Comparison of ENCODE assay signal across 9 cellular contexts in genomic region chr6:108114861-108115597, GRCh38. TPM values are rescaled to one million over a fixed set of nuclear protein-coding genes. Genes with fewer than 3 reads are reported as not detected.
DNase-seq lines count a peak whose midpoint lies in the region; ATAC-seq and TF ChIP-seq lines count a peak whose summit lies in the region.
"Had no signal": no experiment of that assay in that cellular context is flagged by ENCODE, and none has a peak within 500 bp of the region (broad histone marks: within the 10 kb centered on the region; RNA-seq: fewer than 3 reads in every experiment).

No MANE protein-coding gene starts in this region.

- no peak for TF ChIP-seq CTCF in foreskin fibroblast (IDR thresholded peaks at IDR 0.05; ENCODE audit: low read depth, low read length)

- no peak overlapping the region for H2BK12ac ChIP-seq in neuronal stem cell (ENCODE audit: low read length)

- no peaks in the 10 kb centered on the region for H3K9me3 ChIP-seq in neuronal stem cell (replicated peaks in 1 of 2; ENCODE audit: control insufficient read depth in 2 of 2, insufficient read depth in 1 of 2, low read depth in 1 of 2, low read length in 2 of 2)

- H3K36me3 ChIP-seq in neuronal stem cell (replicated peaks in 1 of 2; ENCODE audit: control insufficient read depth in 2 of 2, insufficient read depth in 2 of 2, low read length in 2 of 2): no peaks in the 10 kb centered on the region

- H2BK120ac ChIP-seq in neuronal stem cell (ENCODE audit: low read depth, low read length): no peak overlapping the region

- peaks cover 19 to 25% of the 10 kb centered on the region in 2 donors for H3K4me1 ChIP-seq in neuronal stem cell (ENCODE audit: control insufficient read depth in 2 of 2, insufficient read depth in 1 of 2, low read depth in 1 of 2, low read length in 2 of 2)

- no peak overlapping the region for H3K4ac ChIP-seq in neuronal stem cell (ENCODE audit: low read length)

- H3K9ac ChIP-seq in neuronal stem cell (ENCODE audit: low read depth, low read length, poor library complexity): no peak overlapping the region

- DNase-seq in CD1c-positive myeloid dendritic cell (ENCODE audit: extremely low spot score) (peak; percentile 91), M059J (ENCODE audit: low read depth) (peak; percentile 79), foreskin fibroblast (peak; percentile 47 to 67), neuronal stem cell (ENCODE audit: low spot score) (peak; percentile 65), NCI-H2171 treated with DMSO at 0.1 percent for 48 hours (lab: John Stamatoyannopoulos, UW) (no peak)
- DNase-seq in activated CD8-positive, alpha-beta memory T cell treated with anti-CD3 and anti-CD28 coated beads, Interleukin-2, amount 50 U/mL, for 4 hours: peak; percentile 19
- DNase-seq in activated effector memory CD4-positive, alpha-beta T cell treated with Interleukin-2 at 50 U/mL for 16 hours: no peak

- H3K4me2 ChIP-seq in neuronal stem cell (ENCODE audit: insufficient read depth, low read length, poor library complexity, severe bottlenecking): peak overlapping the region; percentile 72

- H4K91ac ChIP-seq in neuronal stem cell (ENCODE audit: low read depth, low read length, poor library complexity): no peak overlapping the region

- no peaks in the 10 kb centered on the region for H3K79me1 ChIP-seq in neuronal stem cell (ENCODE audit: low read depth, low read length)

- H2AFZ ChIP-seq in neuronal stem cell (ENCODE audit: low read length): peak overlapping the region; percentile 80

- no peak for ATAC-seq in GM18861 (IDR thresholded peaks at IDR 0.05; ENCODE audit: unreplicated experiment)

- H3K23ac ChIP-seq in neuronal stem cell (ENCODE audit: low read depth, low read length, poor library complexity): no peak overlapping the region

- H2AK5ac ChIP-seq in neuronal stem cell (ENCODE audit: low read depth, low read length): no peak overlapping the region

- H2BK15ac ChIP-seq in neuronal stem cell (ENCODE audit: low read length): no peak overlapping the region

- H3K27me3 ChIP-seq in neuronal stem cell (ENCODE audit: control insufficient read depth in 3 of 3, insufficient read depth in 3 of 3, low read depth in 1 of 3, low read length in 3 of 3): peaks cover 27 to 93% (median 76%) of the 10 kb centered on the region in 3 experiments

- WGBS in neuronal stem cell (ENCODE audit: extremely low coverage in 2 of 2, insufficient read length in 2 of 2, insufficient replicate concordance in 1 of 2), 2 donors: no CpG with 5 or more reads among the region's 49 CpGs

- H3K4me3 ChIP-seq in foreskin fibroblast (ENCODE audit: low read depth in 1 of 2, low read length in 2 of 2) (peak overlapping the region; percentile 26 to 46), neuronal stem cell (ENCODE audit: low read length in 2 of 2) (peak overlapping the region; percentile 28 to 61)

- H4K8ac ChIP-seq in neuronal stem cell (ENCODE audit: low read depth, low read length): no peak overlapping the region

- no peak overlapping the region for H3K27ac ChIP-seq in neuronal stem cell (replicated peaks; ENCODE audit: low read length)
- H3K27ac ChIP-seq: epithelial cell of prostate had no signal

- H3K14ac ChIP-seq in neuronal stem cell (ENCODE audit: low read length): no peak overlapping the region

- peak overlapping the region; percentile 23 for H3K18ac ChIP-seq in neuronal stem cell (ENCODE audit: low read length)

- H2BK5ac ChIP-seq in neuronal stem cell (ENCODE audit: low read length): no peak overlapping the region

RNA-seq across cellular contexts. Expression of gene OSTM1, which starts 40.5 kb away (rescaled TPM):
- 64.2 and 78.8 TPM in 2 replicates for total RNA-seq in M059J (2014; rRNA removed; shearing (Covaris generic))
- polyA plus RNA-seq in neuronal stem cell (2013, experiment 1 of 2): 16.5 TPM
- polyA plus RNA-seq in neuronal stem cell (2013, experiment 2 of 2): 17.3 TPM

RNA-seq across cellular contexts. Expression of gene NR2E1, which starts 50.8 kb away (rescaled TPM):
- total RNA-seq in M059J (2014; rRNA removed; shearing (Covaris generic)): 0.37 and 1.2 TPM in 2 replicates
- polyA plus RNA-seq in neuronal stem cell (2013, experiment 1 of 2): 0.45 TPM
- 0.42 TPM for polyA plus RNA-seq in neuronal stem cell (2013, experiment 2 of 2)

Comparison
In these comparisons a context has a peak if more than half of its experiments do, and no peak if none do; other contexts are left out.
1. DNase-seq: peak in CD1c-positive myeloid dendritic cell (single experiment), M059J (single experiment), activated CD8-positive, alpha-beta memory T cell treated with anti-CD3 and anti-CD28 coated beads, Interleukin-2, amount 50 U/mL, for 4 hours (single experiment), foreskin fibroblast (2 of 2) and neuronal stem cell (single experiment); none in activated effector memory CD4-positive, alpha-beta T cell treated with Interleukin-2 at 50 U/mL for 16 hours (single experiment) and NCI-H2171 treated with DMSO at 0.1 percent for 48 hours (single experiment).